Comparison of ENCODE assay signal across 17 cellular contexts in the genomic region with DNA sequence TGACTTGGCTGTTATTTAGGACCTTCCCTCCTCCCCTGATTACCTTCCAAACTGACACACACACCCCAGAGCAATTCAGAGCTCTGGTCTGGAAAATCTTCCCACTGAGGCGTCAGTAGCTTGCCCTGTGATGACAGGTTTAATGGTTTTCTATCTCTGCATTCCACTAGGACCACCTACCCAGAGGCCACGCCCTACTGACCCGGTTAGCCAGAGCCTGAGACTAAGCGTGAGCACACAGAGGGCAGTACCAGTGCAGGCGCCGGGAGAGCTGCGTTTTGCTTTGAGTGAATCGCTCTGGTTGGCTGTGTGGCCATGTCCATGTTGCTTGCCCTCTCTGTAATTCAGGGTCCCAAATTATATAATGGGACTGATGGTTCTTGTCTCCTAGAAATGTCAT. TPM values are rescaled to one million over a fixed set of nuclear protein-coding genes. Genes with fewer than 3 reads are reported as not detected.
A peak's percentile ranks its signal among the peaks of the same experiment; 100 is the strongest.
DNase-seq lines count a peak whose midpoint lies in the region; ATAC-seq and TF ChIP-seq lines count a peak whose summit lies in the region.
"Had no signal": no experiment of that assay in that cellular context is flagged by ENCODE, and none has a peak within 500 bp of the region (broad histone marks: within the 10 kb centered on the region; RNA-seq: fewer than 3 reads in every experiment).

No MANE protein-coding gene starts in this region.

- H3K4me3 Mint-ChIP-seq in endodermal cell, result no peak overlapping the region
- H3K4me3 Mint-ChIP-seq in progenitor cell of endocrine pancreas (ENCODE audit: low read depth), result no peak overlapping the region
- H3K4me3 Mint-ChIP-seq in natural killer cell, result no peak overlapping the region
- no peak overlapping the region for H3K4me3 Mint-ChIP-seq in naive thymus-derived CD4-positive, alpha-beta T cell
- H3K4me3 Mint-ChIP-seq: activated CD8-positive, alpha-beta T cell treated with anti-CD3 and anti-CD28 coated beads, Interleukin-2, amount 10 ng/mL, durations not matched to agents 7 days and 5 days; activated T-cell treated with anti-CD3 and anti-CD28 coated beads, Interleukin-2, amount 50 U/mL, for 4 hours; CD4-positive, alpha-beta memory T cell; naive thymus-derived CD8-positive, alpha-beta T cell; stimulated activated memory B cell treated with anti-CD40 and anti-IgM and Interleukin-4, amounts not matched to agents 10 μg/mL and 1 μg/mL and 100 μg/mL, for 72 hours had no signal

- H3K4me3 ChIP-seq in HEK293 (ENCODE audit: low read depth, low read length) (no peak overlapping the region), endodermal cell (ENCODE audit: low read length) (no peak overlapping the region), iPS-20b (ENCODE audit: low read length) (peak overlapping the region; percentile 28; the same call in 1 of the 2 replicates), transverse colon (no peak overlapping the region)
- H3K4me3 ChIP-seq in naive thymus-derived CD4-positive, alpha-beta T cell (ENCODE audit: low read length), result no peak overlapping the region
- H3K4me3 ChIP-seq: thoracic aorta had no signal

- H3K27me3 ChIP-seq in endodermal cell (ENCODE audit: control insufficient read depth, insufficient read depth, low read length, poor library complexity, severe bottlenecking) (no peaks in the 10 kb centered on the region), iPS-20b (ENCODE audit: insufficient read depth, low read length) (no peaks in the 10 kb centered on the region), transverse colon (no peaks in the 10 kb centered on the region)
- no peaks in the 10 kb centered on the region for H3K27me3 ChIP-seq in naive thymus-derived CD4-positive, alpha-beta T cell (ENCODE audit: control insufficient read depth in 2 of 2, insufficient read depth in 2 of 2, low read length in 2 of 2)

- peaks cover 4% of the 10 kb centered on the region for H3K4me1 ChIP-seq in HEK293 (ENCODE audit: control insufficient read depth, insufficient read depth, low read length)
- H3K4me1 ChIP-seq in endodermal cell (ENCODE audit: control insufficient read depth, insufficient read depth, low read length), result peaks cover 12% of the 10 kb centered on the region
- H3K4me1 ChIP-seq in iPS-20b (ENCODE audit: insufficient read depth, low read length), result peaks cover 11% of the 10 kb centered on the region; the same call in 1 of the 2 replicates
- H3K4me1 ChIP-seq in naive thymus-derived CD4-positive, alpha-beta T cell (ENCODE audit: control insufficient read depth in 2 of 2, insufficient read depth in 2 of 2, low read length in 2 of 2), result no peaks in the 10 kb centered on the region
- peaks cover 26 to 46% (median 42%) of the 10 kb centered on the region in 4 donors for H3K4me1 ChIP-seq in transverse colon

- CTCF ChIA-PET in HEK293 (lab: Yijun Ruan, JAX), result interaction anchor here (0.6 to 1.0 kb wide), 7 partner anchors 12 to 493 kb away, joined by 3 to 5 read pairs (median 4); no protein-coding TSS in a partner anchor
- CTCF ChIA-PET in naive thymus-derived CD4-positive, alpha-beta T cell (lab: Charles Lee), result interaction anchor here (1.1 kb wide), 1 partner anchor 38 kb away, joined by 3 read pairs; no protein-coding TSS in a partner anchor

- H3K9me3 ChIP-seq in HEK293 (ENCODE audit: control insufficient read depth, insufficient read depth, low read depth, low read length) (no peaks in the 10 kb centered on the region), endodermal cell (ENCODE audit: control insufficient read depth, low read length) (peaks cover 9% of the 10 kb centered on the region), iPS-20b (ENCODE audit: insufficient read depth, low read depth, low read length) (no peaks in the 10 kb centered on the region), transverse colon (no peaks in the 10 kb centered on the region)
- H3K9me3 ChIP-seq in naive thymus-derived CD4-positive, alpha-beta T cell (ENCODE audit: control insufficient read depth in 2 of 3, low read length in 3 of 3), result no peaks in the 10 kb centered on the region
- H3K9me3 ChIP-seq: thoracic aorta had no signal

- H3K9ac ChIP-seq in endodermal cell (ENCODE audit: extremely low read depth, low read length, poor library complexity, severe bottlenecking) (no peak overlapping the region), iPS-20b (ENCODE audit: low read depth, low read length) (no peak overlapping the region)

- no peak for TF ChIP-seq EP300 in transverse colon (IDR thresholded peaks at IDR 0.05; ENCODE audit: low read depth)

- H3K9me3 Mint-ChIP-seq in endodermal cell, result peaks cover 3% of the 10 kb centered on the region
- no peaks in the 10 kb centered on the region for H3K9me3 Mint-ChIP-seq in progenitor cell of endocrine pancreas (ENCODE audit: low read depth)
- H3K9me3 Mint-ChIP-seq in natural killer cell, result no peaks in the 10 kb centered on the region
- H3K9me3 Mint-ChIP-seq in naive thymus-derived CD4-positive, alpha-beta T cell, result no peaks in the 10 kb centered on the region
- H3K9me3 Mint-ChIP-seq: activated T-cell treated with anti-CD3 and anti-CD28 coated beads, Interleukin-2, amount 50 U/mL, for 4 hours; CD4-positive, alpha-beta memory T cell; naive thymus-derived CD8-positive, alpha-beta T cell; stimulated activated memory B cell treated with anti-CD40 and anti-IgM and Interleukin-4, amounts not matched to agents 10 μg/mL and 1 μg/mL and 100 μg/mL, for 72 hours had no signal

- intact Hi-C loops in natural killer cell (cut with micrococcal nuclease), result loop anchor here (1.0 kb wide), 1 partner anchor 145 kb away; no protein-coding TSS in a partner anchor
- intact Hi-C loops in naive thymus-derived CD4-positive, alpha-beta T cell (cut with micrococcal nuclease), result loop anchor here in 1 of 2 donors (1.0 kb wide), 2 partner anchors 121 to 145 kb away; a partner anchor contains a TSS
- intact Hi-C loops in transverse colon (cut with DNase I; ENCODE audit: low total_unique reads), result no loop called here

- in situ Hi-C loops in transverse colon (cut with MboI; ENCODE audit: low pct_ligation_motif_present in 1 of 4, low pct_unique_long_range_greater_than_20kb in 1 of 4, low sequenced_read_pairs in 3 of 4), result no loop called here

- TF ChIP-seq CTCF in HEK293 (tag by site-specific recombination; IDR thresholded peaks at IDR 0.05) (no peak), endodermal cell (conservative IDR thresholded peaks at IDR 0.05) (no peak), progenitor cell of endocrine pancreas (IDR thresholded peaks at IDR 0.05; ENCODE audit: unreplicated experiment) (no peak), natural killer cell (IDR thresholded peaks at IDR 0.05) (no peak), transverse colon (IDR thresholded peaks at IDR 0.05) (no peak)

- no peaks in the 10 kb centered on the region for H3K36me3 ChIP-seq in HEK293 (ENCODE audit: control insufficient read depth in 2 of 2, insufficient read depth in 1 of 2, low read length in 2 of 2)
- H3K36me3 ChIP-seq in endodermal cell (ENCODE audit: control insufficient read depth, insufficient read depth, low read length), result peaks cover 11% of the 10 kb centered on the region
- no peaks in the 10 kb centered on the region for H3K36me3 ChIP-seq in iPS-20b (ENCODE audit: insufficient read depth, low read depth, low read length)
- no peaks in the 10 kb centered on the region for H3K36me3 ChIP-seq in naive thymus-derived CD4-positive, alpha-beta T cell (ENCODE audit: control insufficient read depth in 2 of 3, insufficient read depth in 3 of 3, low read length in 3 of 3)
- H3K36me3 ChIP-seq in transverse colon, result no peaks in the 10 kb centered on the region
- H3K36me3 ChIP-seq: thoracic aorta had no signal

- H3K36me3 Mint-ChIP-seq in endodermal cell (ENCODE audit: low read depth), result peaks cover 5% of the 10 kb centered on the region
- peaks cover 7% of the 10 kb centered on the region for H3K36me3 Mint-ChIP-seq in progenitor cell of endocrine pancreas (ENCODE audit: insufficient read depth)
- no peaks in the 10 kb centered on the region for H3K36me3 Mint-ChIP-seq in natural killer cell
- no peaks in the 10 kb centered on the region for H3K36me3 Mint-ChIP-seq in naive thymus-derived CD4-positive, alpha-beta T cell
- H3K36me3 Mint-ChIP-seq: CD4-positive, alpha-beta memory T cell; naive thymus-derived CD8-positive, alpha-beta T cell; stimulated activated memory B cell treated with anti-CD40 and anti-IgM and Interleukin-4, amounts not matched to agents 10 μg/mL and 1 μg/mL and 100 μg/mL, for 72 hours had no signal

- H3K27me3 Mint-ChIP-seq in endodermal cell (ENCODE audit: insufficient read depth), result no peaks in the 10 kb centered on the region
- H3K27me3 Mint-ChIP-seq in progenitor cell of endocrine pancreas, result no peaks in the 10 kb centered on the region
- peaks cover 0 to 8% of the 10 kb centered on the region in 2 donors for H3K27me3 Mint-ChIP-seq in natural killer cell (ENCODE audit: low read depth in 2 of 2)
- peaks cover 0 to 9% (median 8%) of the 10 kb centered on the region in 5 donors for H3K27me3 Mint-ChIP-seq in naive thymus-derived CD4-positive, alpha-beta T cell

- WGBS in endodermal cell (ENCODE audit: insufficient coverage in 1 of 2, insufficient read length in 1 of 2), 2 experiments, result 37 to 44% methylated on average over 7 to 8 of the region's 8 CpGs
- WGBS in transverse colon (ENCODE audit: low coverage in 1 of 2), 2 donors, result 76 to 100% methylated on average over 1 to 8 of the region's 8 CpGs

- POLR2A ChIA-PET in HEK293 (lab: Yijun Ruan, JAX), result no interaction called here
- POLR2A ChIA-PET in naive thymus-derived CD4-positive, alpha-beta T cell (lab: Charles Lee), result interaction anchor here (0.7 kb wide), 1 partner anchor 54 kb away, joined by 4 read pairs; no protein-coding TSS in a partner anchor

- H3K4me1 Mint-ChIP-seq in endodermal cell (peaks cover 44% of the 10 kb centered on the region), progenitor cell of endocrine pancreas (ENCODE audit: low read depth) (peaks cover 39% of the 10 kb centered on the region), natural killer cell (no peaks in the 10 kb centered on the region)
- peaks cover 0 to 5% (median 0%) of the 10 kb centered on the region in 7 donors for H3K4me1 Mint-ChIP-seq in naive thymus-derived CD4-positive, alpha-beta T cell
- H3K4me1 Mint-ChIP-seq: CD4-positive, alpha-beta memory T cell had no signal

- H3K27ac Mint-ChIP-seq in endodermal cell (peak overlapping the region; percentile 5), progenitor cell of endocrine pancreas (peak overlapping the region; percentile 54), natural killer cell (no peak overlapping the region)
- H3K27ac Mint-ChIP-seq in naive thymus-derived CD4-positive, alpha-beta T cell, result no peak overlapping the region
- H3K27ac Mint-ChIP-seq: activated CD8-positive, alpha-beta T cell treated with anti-CD3 and anti-CD28 coated beads, Interleukin-2, amount 10 ng/mL, durations not matched to agents 7 days and 5 days; naive thymus-derived CD8-positive, alpha-beta T cell; stimulated activated memory B cell treated with anti-CD40 and anti-IgM and Interleukin-4, amounts not matched to agents 10 μg/mL and 1 μg/mL and 100 μg/mL, for 72 hours had no signal

- H3K27ac ChIP-seq in HEK293 (ENCODE audit: extremely low read depth, low read depth, low read length) (no peak overlapping the region), endodermal cell (ENCODE audit: low read depth, low read length) (no peak overlapping the region), iPS-20b (ENCODE audit: low read length) (no peak overlapping the region), transverse colon (peak overlapping the region in 1 of 4 donors; percentile 89)
- H3K27ac ChIP-seq in naive thymus-derived CD4-positive, alpha-beta T cell (ENCODE audit: low read depth, low read length), result no peak overlapping the region
- H3K27ac ChIP-seq: thoracic aorta had no signal

- DNase-seq in endodermal cell (peak; percentile 95), progenitor cell of endocrine pancreas (ENCODE audit: low spot score, unreplicated experiment) (no peak), natural killer cell (no peak), NCI-H2081 (lab: John Stamatoyannopoulos, UW) (no peak), transverse colon (no peak)
- no peak for DNase-seq in naive thymus-derived CD4-positive, alpha-beta T cell
- DNase-seq: NCI-H187, NCI-H345, T1000 had no signal

- ATAC-seq in natural killer cell, result no peak
- no peak for ATAC-seq in naive thymus-derived CD4-positive, alpha-beta T cell

- TF ChIP-seq POLR2A in transverse colon (IDR thresholded peaks at IDR 0.05), result no peak

RNA-seq across cellular contexts. Expression of a gene that starts 36.2 kb away (rescaled TPM):
- total RNA-seq in endodermal cell, result 100 to 1,000 TPM; 151 to 235 TPM
- 164 TPM for polyA plus RNA-seq in endodermal cell (2013, experiment 1 of 2)
- 164 TPM for polyA plus RNA-seq in endodermal cell (2013, experiment 2 of 2)
- total RNA-seq in progenitor cell of endocrine pancreas, result 167 and 175 TPM in 2 replicates
- 100 to 1,000 TPM; 118 to 140 (median 123) TPM for total RNA-seq in natural killer cell
- 100 to 1,000 TPM in 2 of 5 experiments, 10 to 100 TPM in 3; 81.4 to 160 (median 83.9) TPM for total RNA-seq in naive thymus-derived CD4-positive, alpha-beta T cell
- 1 to 10 TPM; 2.1 to 2.5 TPM for polyA plus RNA-seq in naive thymus-derived CD4-positive, alpha-beta T cell
- total RNA-seq in transverse colon, result 100 to 1,000 TPM; 128 to 185 (median 178) TPM

Comparison
In these comparisons a context has a peak if more than half of its experiments do, and no peak if none do; other contexts are left out.
1. H3K27ac Mint-ChIP-seq: peak in endodermal cell (single experiment) and progenitor cell of endocrine pancreas (single experiment); none in natural killer cell (0 of 2) and naive thymus-derived CD4-positive, alpha-beta T cell (0 of 9).